ENCODE assay signal across 8 cellular contexts in genomic region chr7:149838992-149839408, GRCh38. TPM values are rescaled to one million over a fixed set of nuclear protein-coding genes. Genes with fewer than 3 reads are reported as not detected.
DNase-seq lines count a peak whose midpoint lies in the region; ATAC-seq and TF ChIP-seq lines count a peak whose summit lies in the region.

No MANE protein-coding gene starts in this region.

- H3K27me3 Mint-ChIP-seq in CD8-positive, alpha-beta memory T cell: peaks cover 5 to 12% of the 10 kb centered on the region in 2 donors
- peaks cover 15% of the 10 kb centered on the region for H3K27me3 Mint-ChIP-seq in MCF 10A (ENCODE audit: insufficient read depth, unreplicated experiment)

- no peak overlapping the region for H4K5ac ChIP-seq in mesendoderm (ENCODE audit: low read length)

- H3K36me3 Mint-ChIP-seq in CD8-positive, alpha-beta memory T cell: peaks cover 0 to 3% (median 2%) of the 10 kb centered on the region in 3 donors
- no peaks in the 10 kb centered on the region for H3K36me3 Mint-ChIP-seq in MCF 10A (ENCODE audit: insufficient read depth, unreplicated experiment)

- TF ChIP-seq CTCF in MCF 10A (IDR thresholded peaks at IDR 0.05; ENCODE audit: unreplicated experiment) (no peak), vagina (IDR thresholded peaks at IDR 0.05) (no peak), GM20000 (IDR thresholded peaks at IDR 0.05; ENCODE audit: extremely low read depth, missing control alignments) (no peak)

- H3K79me2 ChIP-seq in mesendoderm (ENCODE audit: control insufficient read depth, insufficient read depth, low read length): no peaks in the 10 kb centered on the region

- no peak overlapping the region for H4K8ac ChIP-seq in mesendoderm (ENCODE audit: low read depth, low read length)

- H3K18ac ChIP-seq in mesendoderm (ENCODE audit: low read length): no peak overlapping the region

- H3K4me3 ChIP-seq in CD8-positive, alpha-beta memory T cell (ENCODE audit: low read length): peak overlapping the region; percentile 80
- peak overlapping the region; percentile 70 for H3K4me3 ChIP-seq in mesendoderm (ENCODE audit: low read length)
- H3K4me3 ChIP-seq in vagina: peak overlapping the region; percentile 87

- peaks cover 27 to 49% (median 43%) of the 10 kb centered on the region in 3 donors for H3K4me1 Mint-ChIP-seq in CD8-positive, alpha-beta memory T cell
- peaks cover 11% of the 10 kb centered on the region for H3K4me1 Mint-ChIP-seq in MCF 10A (ENCODE audit: insufficient read depth, unreplicated experiment)

- H3K9me3 ChIP-seq in CD8-positive, alpha-beta memory T cell (ENCODE audit: low read length): no peaks in the 10 kb centered on the region
- no peaks in the 10 kb centered on the region for H3K9me3 ChIP-seq in vagina

- intact Hi-C loops in MCF 10A (cut with micrococcal nuclease) (loop anchor here (2.0 kb wide), 1 partner anchor 34 kb away; the partner anchor contains the start of gene ATP6V0E2), vagina (cut with DNase I) (no loop called here)

- no peak overlapping the region for H2AK5ac ChIP-seq in mesendoderm (ENCODE audit: low read length)

- H3K79me1 ChIP-seq in mesendoderm (ENCODE audit: low read length): no peaks in the 10 kb centered on the region

- WGBS in mesendoderm (ENCODE audit: extremely low coverage, insufficient coverage, low lambda C conversion rate): no CpG with 5 or more reads among the region's 6 CpGs

- H3K56ac ChIP-seq in mesendoderm (ENCODE audit: low read length): peak overlapping the region; percentile 87

- peak overlapping the region; percentile 85 to 95 (median 91) for H3K4me3 Mint-ChIP-seq in CD8-positive, alpha-beta memory T cell
- H3K4me3 Mint-ChIP-seq in MCF 10A (ENCODE audit: unreplicated experiment): peak overlapping the region; percentile 77

- no peak for TF ChIP-seq POLR2A in vagina (IDR thresholded peaks at IDR 0.05)

- H3K4me2 ChIP-seq in mesendoderm (ENCODE audit: low read length): peak overlapping the region; percentile 84

- peak overlapping the region; percentile 55 for H3K27ac ChIP-seq in CD8-positive, alpha-beta memory T cell (ENCODE audit: low read depth, low read length)
- H3K27ac ChIP-seq in mesendoderm (ENCODE audit: low read depth, low read length) (no peak overlapping the region), vagina (peak overlapping the region; percentile 86)

- peak overlapping the region; percentile 43 to 88 (median 74) for H3K27ac Mint-ChIP-seq in CD8-positive, alpha-beta memory T cell
- peak overlapping the region; percentile 50 for H3K27ac Mint-ChIP-seq in MCF 10A (ENCODE audit: low read depth, unreplicated experiment)

- no peaks in the 10 kb centered on the region for H3K27me3 ChIP-seq in CD8-positive, alpha-beta memory T cell (ENCODE audit: insufficient read depth, low read length, poor library complexity, severe bottlenecking)
- peaks cover 3% of the 10 kb centered on the region for H3K27me3 ChIP-seq in mesendoderm (ENCODE audit: insufficient read depth, low read length, poor library complexity)
- H3K27me3 ChIP-seq in vagina: no peaks in the 10 kb centered on the region

- peaks cover 15% of the 10 kb centered on the region for H3K4me1 ChIP-seq in CD8-positive, alpha-beta memory T cell (ENCODE audit: insufficient read depth, low read length)
- no peaks in the 10 kb centered on the region for H3K4me1 ChIP-seq in mesendoderm (ENCODE audit: control insufficient read depth, low read depth, low read length)
- peaks cover 13% of the 10 kb centered on the region for H3K4me1 ChIP-seq in vagina

- ATAC-seq in HG03521 (IDR thresholded peaks at IDR 0.05; ENCODE audit: unreplicated experiment): no peak

- no peak overlapping the region for H2BK15ac ChIP-seq in mesendoderm (replicated peaks; ENCODE audit: low read depth)

- peak overlapping the region; percentile 75 for H3K9ac ChIP-seq in mesendoderm (ENCODE audit: low read length)

- no peaks in the 10 kb centered on the region for H3K9me3 Mint-ChIP-seq in CD8-positive, alpha-beta memory T cell
- H3K9me3 Mint-ChIP-seq in MCF 10A (ENCODE audit: unreplicated experiment): no peaks in the 10 kb centered on the region

- H2BK5ac ChIP-seq in mesendoderm (ENCODE audit: low read length): no peak overlapping the region

- no TSS peak for BruUV-seq in MCF 10A (replicated peaks; lab: Mats Ljungman, UMichigan)

- POLR2A ChIA-PET in CD8-positive, alpha-beta memory T cell (lab: Charles Lee): interaction anchor here (2.6 to 3.0 kb wide), 2 partner anchors 26 to 32 kb away, joined by 13 to 20 read pairs; no protein-coding TSS in a partner anchor
- POLR2A ChIA-PET in MCF 10A (lab: Yijun Ruan, JAX): interaction anchor here (0.6 to 2.6 kb wide), 10 partner anchors 9 to 1409 kb away, joined by 3 to 9 read pairs (median 4); no protein-coding TSS in a partner anchor

- peak overlapping the region; percentile 15 for H3K23ac ChIP-seq in mesendoderm (ENCODE audit: low read length)

- H3K4ac ChIP-seq in mesendoderm (ENCODE audit: low read depth, low read length): no peak overlapping the region

- CTCF ChIA-PET in CD8-positive, alpha-beta memory T cell (lab: Charles Lee): interaction anchor here (1.3 to 3.1 kb wide), 6 partner anchors 10 to 69 kb away, joined by 3 to 27 read pairs (median 8); partner anchors contain the start of gene ATP6V0E2
- CTCF ChIA-PET in MCF 10A (lab: Yijun Ruan, JAX): interaction anchor here (0.7 kb wide), 1 partner anchor 517 kb away, joined by 3 read pairs; no protein-coding TSS in a partner anchor

- no peak for DNase-seq in CD8-positive, alpha-beta memory T cell
- peak; percentile 42 for DNase-seq in LHCN-M2 (ENCODE audit: low read depth)
- DNase-seq in MCF 10A (ENCODE audit: unreplicated experiment): peak; percentile 23
- peak; percentile 33 for DNase-seq in mesendoderm
- no peak for DNase-seq in vagina (ENCODE audit: extremely low spot score in 2 of 2)
- no peak for DNase-seq in GM20000 (ENCODE audit: low spot score)
- no peak for DNase-seq in NK-92 (lab: John Stamatoyannopoulos, UW; ENCODE audit: unreplicated experiment)

- no peaks in the 10 kb centered on the region for H3K36me3 ChIP-seq in CD8-positive, alpha-beta memory T cell (ENCODE audit: insufficient read depth, low read length)
- no peaks in the 10 kb centered on the region for H3K36me3 ChIP-seq in mesendoderm (ENCODE audit: control insufficient read depth, insufficient read depth, low read length)
- no peaks in the 10 kb centered on the region for H3K36me3 ChIP-seq in vagina

- no peak overlapping the region for H2BK120ac ChIP-seq in mesendoderm (ENCODE audit: low read depth, low read length)

RNA-seq across cellular contexts. Expression of gene ZNF862, which starts 0.8 kb away (rescaled TPM):
- total RNA-seq in CD8-positive, alpha-beta memory T cell: 10 to 100 TPM; 12.3 to 13.2 TPM
- polyA plus RNA-seq in CD8-positive, alpha-beta memory T cell: 6.8 TPM
- total RNA-seq in LHCN-M2 (2014; rRNA removed) (3.0 and 11.8 TPM in 2 replicates), MCF 10A (2022) (17.4 and 22.2 TPM in 2 replicates), vagina (21.1 TPM)
- 5.9 TPM for polyA plus RNA-seq in LHCN-M2 (2012)
- 0.20 TPM for polyA plus RNA-seq in mesendoderm (2013, experiment 1 of 2)
- polyA plus RNA-seq in mesendoderm (2013, experiment 2 of 2): 0.42 TPM

RNA-seq across cellular contexts. Expression of gene ATP6V0E2, which starts 34.8 kb away (rescaled TPM):
- 10 to 100 TPM; 68.3 to 76.2 TPM for total RNA-seq in CD8-positive, alpha-beta memory T cell
- 144 TPM for polyA plus RNA-seq in CD8-positive, alpha-beta memory T cell
- total RNA-seq in LHCN-M2 (2014; rRNA removed) (3.8 and 6.9 TPM in 2 replicates), MCF 10A (2022) (8.6 and 8.9 TPM in 2 replicates), vagina (13.3 TPM)
- polyA plus RNA-seq in LHCN-M2 (2012): 9.5 TPM
- 10.4 TPM for polyA plus RNA-seq in mesendoderm (2013, experiment 1 of 2)
- polyA plus RNA-seq in mesendoderm (2013, experiment 2 of 2): 9.8 TPM

Comparison
In these comparisons a context has a peak if more than half of its experiments do, and no peak if none do; other contexts are left out.
1. DNase-seq: peak in LHCN-M2 (single experiment), MCF 10A (single experiment) and mesendoderm (single experiment); none in CD8-positive, alpha-beta memory T cell (0 of 5), vagina (0 of 2), GM20000 (single experiment) and NK-92 (single experiment).
2. Peak in every context shown above with its lines, with median percentiles within 50 percentile points of each other: H3K4me3 ChIP-seq.